ENCODE assay signal across 13 cellular contexts in genomic region chr20:19785886-19786285, GRCh38. TPM values are rescaled to one million over a fixed set of nuclear protein-coding genes. Genes with fewer than 3 reads are reported as not detected.
A peak's percentile ranks its signal among the peaks of the same experiment; 100 is the strongest.
DNase-seq lines count a peak whose midpoint lies in the region; ATAC-seq and TF ChIP-seq lines count a peak whose summit lies in the region.
"Had no signal": no experiment of that assay in that cellular context is flagged by ENCODE, and none has a peak within 500 bp of the region (broad histone marks: within the 10 kb centered on the region; RNA-seq: fewer than 3 reads in every experiment).

No MANE protein-coding gene starts in this region.

- no peaks in the 10 kb centered on the region for H3K36me3 Mint-ChIP-seq in GM23338 (ENCODE audit: low read depth)
- H3K36me3 Mint-ChIP-seq in naive thymus-derived CD8-positive, alpha-beta T cell: no peaks in the 10 kb centered on the region
- H3K36me3 Mint-ChIP-seq: activated naive CD8-positive, alpha-beta T cell had no signal

- DNase-seq in GM23338 (ENCODE audit: low spot score) (no peak), choroid plexus epithelial cell (ENCODE audit: low read depth) (peak; percentile 51), hepatocyte (ENCODE audit: low spot score) (no peak), GOT3 (lab: John Stamatoyannopoulos, UW) (no peak)
- DNase-seq in naive thymus-derived CD8-positive, alpha-beta T cell: no peak
- DNase-seq: activated CD8-positive, alpha-beta T cell treated with anti-CD3 and anti-CD28 coated beads for 36 hours; GF-D8; stimulated activated CD4-positive, alpha-beta T cell treated with anti-CD3 and anti-CD28 coated beads, Interleukin-12 subunit alpha, Interleukin-12 subunit beta, amount 100 ng/mL, for 4 hours had no signal

- H3K4me1 ChIP-seq in GM23338 (ENCODE audit: insufficient read depth) (no peaks in the 10 kb centered on the region), hepatocyte (ENCODE audit: insufficient read depth) (peaks cover 29% of the 10 kb centered on the region)

- peaks cover 27% of the 10 kb centered on the region for H3K4me1 Mint-ChIP-seq in GM23338
- H3K4me1 Mint-ChIP-seq in naive thymus-derived CD8-positive, alpha-beta T cell: peaks cover 0 to 9% (median 0%) of the 10 kb centered on the region in 4 donors

- TF ChIP-seq CTCF in GM23338 (conservative IDR thresholded peaks at IDR 0.05; ENCODE audit: low read depth in 2 of 2) (no peak), choroid plexus epithelial cell (conservative IDR thresholded peaks at IDR 0.05; ENCODE audit: low read depth, low read length) (no peak), hepatocyte (IDR thresholded peaks at IDR 0.05; ENCODE audit: poor library complexity) (no peak)

- no peak overlapping the region for H3K4me3 ChIP-seq in GM23338
- no peak overlapping the region for H3K4me3 ChIP-seq in choroid plexus epithelial cell (ENCODE audit: low read depth, low read length)
- no peak overlapping the region for H3K4me3 ChIP-seq in hepatocyte
- no peak overlapping the region for H3K4me3 ChIP-seq in skin epidermis

- H3K9me2 ChIP-seq in GM23338 (ENCODE audit: insufficient read depth): no peaks in the 10 kb centered on the region
- H3K9me2 ChIP-seq in hepatocyte (replicated peaks; ENCODE audit: insufficient read depth): no peaks in the 10 kb centered on the region

- no peaks in the 10 kb centered on the region for H3K9me3 ChIP-seq in hepatocyte (ENCODE audit: low read depth)

- no peak overlapping the region for H2AFZ ChIP-seq in GM23338
- H2AFZ ChIP-seq in hepatocyte: no peak overlapping the region

- H3K36me3 ChIP-seq in GM23338 (ENCODE audit: insufficient read depth) (no peaks in the 10 kb centered on the region), hepatocyte (replicated peaks; ENCODE audit: insufficient read depth, low read depth) (no peaks in the 10 kb centered on the region)

- no peaks in the 10 kb centered on the region for H3K27me3 Mint-ChIP-seq in GM23338 (ENCODE audit: insufficient read depth, low read depth, poor library complexity)
- H3K27me3 Mint-ChIP-seq in naive thymus-derived CD8-positive, alpha-beta T cell: peaks cover 0 to 39% (median 9%) of the 10 kb centered on the region in 5 donors

- ATAC-seq in GM23338 (no peak), HG02642 (IDR thresholded peaks at IDR 0.05; ENCODE audit: poor library complexity, unreplicated experiment) (no peak), HG03439 (IDR thresholded peaks at IDR 0.05; ENCODE audit: unreplicated experiment) (no peak)
- ATAC-seq in naive thymus-derived CD8-positive, alpha-beta T cell: no peak
- ATAC-seq: activated CD8-positive, alpha-beta T cell treated with anti-CD3 and anti-CD28 coated beads for 36 hours had no signal

- no peaks in the 10 kb centered on the region for H4K20me1 ChIP-seq in GM23338 (replicated peaks; ENCODE audit: insufficient read depth)
- H4K20me1 ChIP-seq in hepatocyte (ENCODE audit: insufficient read depth, poor library complexity, severe bottlenecking): no peaks in the 10 kb centered on the region

- POLR2A ChIA-PET in naive thymus-derived CD8-positive, alpha-beta T cell (lab: Charles Lee): no interaction called here

- no peaks in the 10 kb centered on the region for H3K79me2 ChIP-seq in GM23338 (replicated peaks; ENCODE audit: insufficient read depth)
- H3K79me2 ChIP-seq in hepatocyte: peaks cover 13% of the 10 kb centered on the region

- H3K27me3 ChIP-seq in GM23338 (ENCODE audit: insufficient read depth) (no peaks in the 10 kb centered on the region), hepatocyte (no peaks in the 10 kb centered on the region)

- H3K4me2 ChIP-seq in GM23338 (0 out of 2 replicates have a peak overlapping the region, but pooled peaks have one; percentile 21), hepatocyte (no peak overlapping the region)

- no peaks in the 10 kb centered on the region; the same call in 2 of the 3 replicates for H3K9me3 Mint-ChIP-seq in GM23338
- peaks cover 0 to 15% (median 2%) of the 10 kb centered on the region in 9 donors for H3K9me3 Mint-ChIP-seq in naive thymus-derived CD8-positive, alpha-beta T cell
- H3K9me3 Mint-ChIP-seq: T-helper 2 cell treated with Interferon-gamma antibody and Interleukin-4, amounts not matched to agents 5 μg/mL and 100 μg/mL, for 36 hours had no signal

- H3F3A ChIP-seq in GM23338 (replicated peaks; ENCODE audit: low read depth): no peaks in the 10 kb centered on the region

- no peak overlapping the region for H3K27ac ChIP-seq in GM23338 (ENCODE audit: low read depth)
- peak overlapping the region; percentile 75 for H3K27ac ChIP-seq in hepatocyte
- H3K27ac ChIP-seq in skin epidermis: peak overlapping the region in 16 of 21 experiments; percentile 12 to 72 (median 40)

- H3K27ac Mint-ChIP-seq in GM23338: no peak overlapping the region
- H3K27ac Mint-ChIP-seq in naive thymus-derived CD8-positive, alpha-beta T cell: no peak overlapping the region
- H3K27ac Mint-ChIP-seq: activated CD8-positive, alpha-beta T cell treated with anti-CD3 and anti-CD28 coated beads for 36 hours; activated naive CD8-positive, alpha-beta T cell; T-helper 2 cell treated with Interferon-gamma antibody and Interleukin-4, amounts not matched to agents 5 μg/mL and 100 μg/mL, for 36 hours had no signal

- WGBS in hepatocyte (ENCODE audit: low lambda C conversion rate, missing lambda C conversion rate): 97% methylated on average over 1 of the region's 1 CpG

- H3K4me3 Mint-ChIP-seq in GM23338: no peak overlapping the region
- H3K4me3 Mint-ChIP-seq in naive thymus-derived CD8-positive, alpha-beta T cell: no peak overlapping the region
- H3K4me3 Mint-ChIP-seq: activated CD8-positive, alpha-beta T cell treated with anti-CD3 and anti-CD28 coated beads for 36 hours; activated naive CD8-positive, alpha-beta T cell; T-helper 2 cell treated with Interferon-gamma antibody and Interleukin-4, amounts not matched to agents 5 μg/mL and 100 μg/mL, for 36 hours had no signal

TF ChIP-seq in GM23338, 12 proteins besides CTCF, POLR2A, EP300 and RAD21 (continues in another document):
- TF ChIP-seq JUNB (IDR thresholded peaks at IDR 0.05; ENCODE audit: unreplicated experiment) (no peak), CREB1 (CRISPR knock-in tag; IDR thresholded peaks at IDR 0.05; ENCODE audit: low read depth) (no peak), NANOG (IDR thresholded peaks at IDR 0.05; ENCODE audit: borderline replicate concordance) (no peak), EZH2phosphoT487 (IDR thresholded peaks at IDR 0.05; ENCODE audit: unreplicated experiment) (no peak), POLR2AphosphoS5 (IDR thresholded peaks at IDR 0.05; ENCODE audit: low read depth) (no peak)

RNA-seq across cellular contexts. Expression of gene RIN2, which starts 27.8 kb away (rescaled TPM):
- total RNA-seq in GM23338 (2014; rRNA removed; shearing (Covaris generic)): 0.43 and 1.4 TPM in 2 replicates
- polyA plus RNA-seq in GM23338 (2016; fragmentation: Nextera tagmentation; extraction: Ambion mirVana) (0.08 and 0.35 TPM in 2 replicates), hepatocyte (22.3 and 24.5 TPM in 2 replicates)
- total RNA-seq in hepatocyte: 33.4 and 39.0 TPM in 2 replicates
- under 1 TPM; 0.27 to 0.29 TPM for total RNA-seq in naive thymus-derived CD8-positive, alpha-beta T cell
- polyA plus RNA-seq in naive thymus-derived CD8-positive, alpha-beta T cell: not detected
- total RNA-seq: activated CD8-positive, alpha-beta T cell treated with anti-CD3 and anti-CD28 coated beads for 36 hours had no signal

Comparison
In these comparisons a context has a peak if more than half of its experiments do, and no peak if none do; other contexts are left out.
1. RNA of gene RIN2, which starts 27.8 kb away (total RNA-seq): 33.4 to 39.0 TPM in hepatocyte; 0.43 to 1.4 TPM in GM23338 and 0.27 to 0.29 TPM in naive thymus-derived CD8-positive, alpha-beta T cell; every median in the first group is over 10 times any median in the second.